Comparison of ENCODE assay signal across 18 cellular contexts in genomic region chr9:68861436-68861835, GRCh38.
A peak's percentile ranks its signal among the peaks of the same experiment; 100 is the strongest.
DNase-seq lines count a peak whose midpoint lies in the region; ATAC-seq, FAIRE-seq and TF ChIP-seq lines count a peak whose summit lies in the region.
"Had no signal": no experiment of that assay in that cellular context is flagged by ENCODE, and none has a peak within 500 bp of the region (broad histone marks: within the 10 kb centered on the region; RNA-seq: fewer than 3 reads in every experiment).

No MANE protein-coding gene starts in this region.

- H3K4me1 ChIP-seq in GM23338 (ENCODE audit: insufficient read depth) (no peaks in the 10 kb centered on the region), K562 (replicated peaks in 1 of 2; ENCODE audit: control insufficient read depth in 2 of 2, insufficient read depth in 2 of 2, low read length in 2 of 2) (peaks cover 0 to 4% of the 10 kb centered on the region in 2 experiments; a peak in 2 of 5 replicates), neural progenitor cell (peaks cover 9% of the 10 kb centered on the region)
- no peaks in the 10 kb centered on the region for H3K4me1 ChIP-seq in effector memory CD4-positive, alpha-beta T cell (ENCODE audit: control insufficient read depth, insufficient read depth, low read length, poor library complexity, severe bottlenecking)
- H3K4me1 ChIP-seq: SJSA1 had no signal

- TF ChIP-seq POLR2A in K562 (conservative IDR thresholded peaks at IDR 0.05), result no peak

- no peak for TF ChIP-seq EP300 in K562 (IDR thresholded peaks at IDR 0.05; ENCODE audit: low read length)

- H3K36me3 Mint-ChIP-seq in GM23338 (ENCODE audit: low read depth) (0 out of 3 replicates have a peak, but pooled peaks cover 3% of the 10 kb centered on the region), neural progenitor cell (peaks cover 10% of the 10 kb centered on the region)
- H3K36me3 Mint-ChIP-seq: CD8-positive, alpha-beta T cell had no signal

- no peaks in the 10 kb centered on the region for H3K27me3 Mint-ChIP-seq in GM23338 (ENCODE audit: insufficient read depth, low read depth, poor library complexity)
- H3K27me3 Mint-ChIP-seq in neural progenitor cell (ENCODE audit: insufficient read depth, low read depth), result peaks cover 2% of the 10 kb centered on the region

- TF ChIP-seq RAD21 in K562 (CRISPR knock-in tag; conservative IDR thresholded peaks at IDR 0.05 in 1 of 2, IDR thresholded peaks at IDR 0.05 in 1 of 2), result no peak

- intact Hi-C loops in K562 (cut with micrococcal nuclease) (loop anchor here (10.0 kb wide), 1 partner anchor 63 kb away; no protein-coding TSS in a partner anchor), left ventricle myocardium superior (cut with micrococcal nuclease) (no loop called here)

- H3F3A ChIP-seq in GM23338 (replicated peaks; ENCODE audit: low read depth) (no peaks in the 10 kb centered on the region), neural progenitor cell (ENCODE audit: low read depth) (no peaks in the 10 kb centered on the region)

- no peak overlapping the region for H3K4me3 ChIP-seq in GM23338
- no peak overlapping the region for H3K4me3 ChIP-seq in K562
- H3K4me3 ChIP-seq in neural progenitor cell, result no peak overlapping the region
- H3K4me3 ChIP-seq in effector memory CD4-positive, alpha-beta T cell (ENCODE audit: insufficient read depth, low read depth, low read length, poor library complexity, severe bottlenecking), result no peak overlapping the region
- H3K4me3 ChIP-seq: SJSA1 had no signal

- no peaks in the 10 kb centered on the region for H3K9me3 ChIP-seq in K562 (replicated peaks; ENCODE audit: control insufficient read depth, insufficient read depth, low read depth, low read length)
- H3K9me3 ChIP-seq in neural progenitor cell (ENCODE audit: low read depth), result no peaks in the 10 kb centered on the region
- H3K9me3 ChIP-seq in effector memory CD4-positive, alpha-beta T cell (ENCODE audit: control insufficient read depth, low read length), result no peaks in the 10 kb centered on the region
- H3K9me3 ChIP-seq: SJSA1 had no signal

- DNase-seq in GM23338 (ENCODE audit: low spot score), result no peak
- peak in 2 of 4 experiments; percentile 12 to 19 for DNase-seq in K562 (ENCODE audit: extremely low read depth in 1 of 4, low spot score in 3 of 4)
- peak; percentile 57 for DNase-seq in left ventricle myocardium superior
- DNase-seq in neural progenitor cell (ENCODE audit: low spot score), result no peak
- no peak for DNase-seq in DMS153 treated with DMSO at 0.1 percent for 48 hours (lab: John Stamatoyannopoulos, UW; ENCODE audit: unreplicated experiment)
- no peak for DNase-seq in DMS79 treated with DMSO at 0.1 percent for 48 hours (lab: John Stamatoyannopoulos, UW)
- no peak for DNase-seq in effector memory CD4-positive, alpha-beta T cell
- DNase-seq: AML-193; C1 segment of cervical spinal cord; CD8-positive, alpha-beta T cell; DMS153; GDM1; NCI-H1092; NCI-H1436; NCI-H187 treated with DMSO at 0.1 percent for 48 hours; NK-92 treated with Interleukin-12 subunit alpha and Interleukin-12 subunit beta, amount 100 ng/mL, for 24 hours had no signal

- H3K27ac Mint-ChIP-seq in GM23338, result peak overlapping the region; percentile 28; the same call in 1 of the 2 replicates
- H3K27ac Mint-ChIP-seq in neural progenitor cell, result peak overlapping the region; percentile 54
- H3K27ac Mint-ChIP-seq: CD8-positive, alpha-beta T cell had no signal

- TF ChIP-seq CTCF in GM23338 (conservative IDR thresholded peaks at IDR 0.05; ENCODE audit: low read depth in 2 of 2) (no peak), K562 (IDR thresholded peaks at IDR 0.05 in 2 of 3, conservative IDR thresholded peaks at IDR 0.05 in 1 of 3; ENCODE audit: insufficient read depth in 2 of 3, low read depth in 1 of 3, low read length in 3 of 3) (no peak), neural progenitor cell (IDR thresholded peaks at IDR 0.05) (no peak)

- no peaks in the 10 kb centered on the region for H4K20me1 ChIP-seq in GM23338 (replicated peaks; ENCODE audit: insufficient read depth)
- H4K20me1 ChIP-seq in K562 (replicated peaks; ENCODE audit: control insufficient read depth, insufficient read depth, low read length), result no peaks in the 10 kb centered on the region
- no peaks in the 10 kb centered on the region for H4K20me1 ChIP-seq in neural progenitor cell (ENCODE audit: low read depth)

- no peak overlapping the region for H3K4me3 Mint-ChIP-seq in GM23338
- no peak overlapping the region for H3K4me3 Mint-ChIP-seq in neural progenitor cell
- H3K4me3 Mint-ChIP-seq: CD8-positive, alpha-beta T cell had no signal

- H3K9me2 ChIP-seq in GM23338 (ENCODE audit: insufficient read depth), result peaks cover 10% of the 10 kb centered on the region

- in situ Hi-C loops in K562 (cut with MboI), result no loop called here

- no peaks in the 10 kb centered on the region for H3K9me1 ChIP-seq in K562 (ENCODE audit: control insufficient read depth, insufficient read depth, low read length)

- CTCF ChIA-PET in K562 (lab: Yijun Ruan, JAX; ENCODE audit: low intra/inter-chr PET ratio), result no interaction called here

- H3K4me1 Mint-ChIP-seq in GM23338, result peaks cover 7% of the 10 kb centered on the region; the same call in 2 of the 3 replicates
- peaks cover 5% of the 10 kb centered on the region for H3K4me1 Mint-ChIP-seq in neural progenitor cell

- H2AFZ ChIP-seq in GM23338 (no peak overlapping the region), K562 (ENCODE audit: low read depth, low read length) (0 out of 2 replicates have a peak overlapping the region, but pooled peaks have one; percentile 16), neural progenitor cell (replicated peaks) (no peak overlapping the region)

- no peak for FAIRE-seq in K562 (lab: Jason Lieb, UNC)

- BruUV-seq in K562 (replicated peaks; lab: Mats Ljungman, UMichigan), result no TSS peak

- H3K36me3 ChIP-seq in GM23338 (ENCODE audit: insufficient read depth) (no peaks in the 10 kb centered on the region), K562 (ENCODE audit: control insufficient read depth, insufficient read depth, low read length) (no peaks in the 10 kb centered on the region), neural progenitor cell (no peaks in the 10 kb centered on the region)
- H3K36me3 ChIP-seq in effector memory CD4-positive, alpha-beta T cell (ENCODE audit: control insufficient read depth, insufficient read depth, low read length), result no peaks in the 10 kb centered on the region
- H3K36me3 ChIP-seq: SJSA1 had no signal

- no peaks in the 10 kb centered on the region for H3K79me2 ChIP-seq in GM23338 (replicated peaks; ENCODE audit: insufficient read depth)
- H3K79me2 ChIP-seq in K562 (ENCODE audit: control insufficient read depth, insufficient read depth, low read length), result no peaks in the 10 kb centered on the region
- H3K79me2 ChIP-seq in neural progenitor cell (ENCODE audit: low read depth), result no peaks in the 10 kb centered on the region

- 14% methylated on average over 9 of the region's 9 CpGs for WGBS in K562 (ENCODE audit: insufficient coverage, low coverage, missing lambda C conversion rate)

- H3K27me3 ChIP-seq in GM23338 (ENCODE audit: insufficient read depth) (no peaks in the 10 kb centered on the region), K562 (ENCODE audit: control insufficient read depth in 2 of 2, insufficient read depth in 2 of 2, low read length in 2 of 2) (no peaks in the 10 kb centered on the region), neural progenitor cell (no peaks in the 10 kb centered on the region)
- no peaks in the 10 kb centered on the region for H3K27me3 ChIP-seq in effector memory CD4-positive, alpha-beta T cell (replicated peaks; ENCODE audit: control insufficient read depth, insufficient read depth, low read length, poor library complexity, severe bottlenecking)

- ATAC-seq in GM23338 (no peak), K562 (peak; percentile 41; the same call in 1 of the 3 replicates), left ventricle myocardium superior (peak; percentile 91)
- ATAC-seq: CD8-positive, alpha-beta T cell; Panc1 had no signal

- POLR2A ChIA-PET in K562 (lab: Yijun Ruan, JAX), result no interaction called here

- H3K4me2 ChIP-seq in GM23338, result no peak overlapping the region
- peak overlapping the region; percentile 18; the same call in 1 of the 2 replicates for H3K4me2 ChIP-seq in K562 (ENCODE audit: insufficient read depth, low read length)
- no peak overlapping the region for H3K4me2 ChIP-seq in neural progenitor cell

- H3K27ac ChIP-seq in GM23338 (ENCODE audit: low read depth) (no peak overlapping the region; the same call in 1 of the 2 replicates), K562 (ENCODE audit: extremely low read depth, low read depth, low read length) (no peak overlapping the region), neural progenitor cell (no peak overlapping the region)
- H3K27ac ChIP-seq in effector memory CD4-positive, alpha-beta T cell (ENCODE audit: insufficient read depth, low read length, poor library complexity, severe bottlenecking), result no peak overlapping the region
- H3K27ac ChIP-seq: SJSA1 had no signal

- no peak overlapping the region for H3K9ac ChIP-seq in K562 (ENCODE audit: insufficient read depth in 1 of 2, low read depth in 2 of 2, low read length in 2 of 2)
- no peak overlapping the region for H3K9ac ChIP-seq in neural progenitor cell

- H3K9me3 Mint-ChIP-seq in GM23338 (no peaks in the 10 kb centered on the region), neural progenitor cell (no peaks in the 10 kb centered on the region)
- H3K9me3 Mint-ChIP-seq: CD8-positive, alpha-beta T cell had no signal

TF ChIP-seq in GM23338, 12 proteins besides CTCF, POLR2A, EP300 and RAD21 (continues in another document):
- TF ChIP-seq POLR2AphosphoS5 (IDR thresholded peaks at IDR 0.05; ENCODE audit: low read depth) (no peak), ETS1 (IDR thresholded peaks at IDR 0.05) (no peak)

TF ChIP-seq in K562, 482 proteins besides CTCF, POLR2A, EP300 and RAD21 (continues in another document):
- TF ChIP-seq PKNOX1 (IDR thresholded peaks at IDR 0.05), result 0 out of 2 replicates have a peak, but pooled peaks have one; percentile 44
- no peak for TF ChIP-seq PHTF2 (CRISPR knock-in tag; IDR thresholded peaks at IDR 0.05)
- TF ChIP-seq HMBOX1 (IDR thresholded peaks at IDR 0.05), result peak; percentile 88
